Comparison of ENCODE assay signal across 10 cellular contexts in genomic region chr5:167565555-167565954, GRCh38.
DNase-seq lines count a peak whose midpoint lies in the region; ATAC-seq and TF ChIP-seq lines count a peak whose summit lies in the region.
"Had no signal": no experiment of that assay in that cellular context is flagged by ENCODE, and none has a peak within 500 bp of the region (broad histone marks: within the 10 kb centered on the region; RNA-seq: fewer than 3 reads in every experiment).

No MANE protein-coding gene starts in this region.

- H3K4me3 ChIP-seq in NB4 (ENCODE audit: low read depth, low read length) = no peak overlapping the region
- H3K4me3 ChIP-seq in colonic mucosa = no peak overlapping the region
- H3K4me3 ChIP-seq in osteoblast (ENCODE audit: insufficient read depth, low read length) = no peak overlapping the region

- no peaks in the 10 kb centered on the region for H4K20me1 ChIP-seq in osteoblast (ENCODE audit: insufficient read depth, low read length)

- intact Hi-C loops in colonic mucosa (cut with DNase I) = loop anchor here (10.0 kb wide), 1 partner anchor 301 kb away; no protein-coding TSS in a partner anchor

- H3K36me3 ChIP-seq in colonic mucosa = no peaks in the 10 kb centered on the region
- H3K36me3 ChIP-seq in osteoblast (ENCODE audit: insufficient read depth, low read length) = no peaks in the 10 kb centered on the region

- no peaks in the 10 kb centered on the region for H3K27me3 ChIP-seq in colonic mucosa
- no peaks in the 10 kb centered on the region for H3K27me3 ChIP-seq in osteoblast (ENCODE audit: insufficient read depth, low read length)

- ATAC-seq in HG03521 (IDR thresholded peaks at IDR 0.05; ENCODE audit: unreplicated experiment) (no peak), HG03354 (IDR thresholded peaks at IDR 0.05; ENCODE audit: poor library complexity, severe bottlenecking, unreplicated experiment) (no peak)
- no peak for ATAC-seq in activated naive CD4-positive, alpha-beta T cell treated with anti-CD3 and anti-CD28 coated beads, Interleukin-2, amount 50 U/mL, for 72 hours

- no peak for TF ChIP-seq POLR2A in NB4 (IDR thresholded peaks at IDR 0.05; ENCODE audit: extremely low read depth, insufficient read length)

- H3K9me3 Mint-ChIP-seq in activated naive CD4-positive, alpha-beta T cell treated with anti-CD3 and anti-CD28 coated beads, Interleukin-2, amount 50 U/mL, for 72 hours = peaks cover 4 to 11% of the 10 kb centered on the region in 2 donors

- H3K9me3 ChIP-seq in colonic mucosa = no peaks in the 10 kb centered on the region
- H3K9me3 ChIP-seq in osteoblast (ENCODE audit: low read depth, low read length) = no peaks in the 10 kb centered on the region

- peak; percentile 4 for DNase-seq in DMS 273 (lab: John Stamatoyannopoulos, UW; ENCODE audit: unreplicated experiment)
- no peak for DNase-seq in DMS 273 treated with DMSO at 0.1 percent for 48 hours (lab: John Stamatoyannopoulos, UW)
- peak; percentile 9 for DNase-seq in NB4 (ENCODE audit: low read depth)
- DNase-seq in colonic mucosa = no peak
- no peak for DNase-seq in osteoblast (ENCODE audit: insufficient read length, low spot score, missing footprints)
- DNase-seq in activated naive CD4-positive, alpha-beta T cell treated with anti-CD3 and anti-CD28 coated beads, Interleukin-2, amount 50 U/mL, for 72 hours (ENCODE audit: low spot score in 2 of 2) = no peak
- DNase-seq: activated CD8-positive, alpha-beta memory T cell treated with anti-CD3 and anti-CD28 coated beads, Interleukin-2, amount 50 U/mL, for 48 hours; occipital lobe had no signal

- no peak overlapping the region for H3K27ac ChIP-seq in colonic mucosa
- H3K27ac ChIP-seq in osteoblast (ENCODE audit: low read depth, low read length) = no peak overlapping the region

- H3K27ac Mint-ChIP-seq in activated naive CD4-positive, alpha-beta T cell treated with anti-CD3 and anti-CD28 coated beads, Interleukin-2, amount 50 U/mL, for 72 hours = no peak overlapping the region

- peak overlapping the region; percentile 15 for H3K4me2 ChIP-seq in osteoblast (ENCODE audit: insufficient read depth, low read length)

- H3K9ac ChIP-seq in colonic mucosa (ENCODE audit: low read depth in 2 of 2, low read length in 2 of 2) = no peak overlapping the region

- no peak overlapping the region for H2AFZ ChIP-seq in osteoblast (ENCODE audit: low read length)

- H3K4me1 ChIP-seq in colonic mucosa (no peaks in the 10 kb centered on the region), osteoblast (ENCODE audit: insufficient read depth, low read length) (no peaks in the 10 kb centered on the region)

- no peak for TF ChIP-seq CTCF in NB4 (IDR thresholded peaks at IDR 0.05; ENCODE audit: low read depth, low read length)
- peak; percentile 13 for TF ChIP-seq CTCF in colonic mucosa (IDR thresholded peaks at IDR 0.05)
- peak; percentile 45 for TF ChIP-seq CTCF in osteoblast (IDR thresholded peaks at IDR 0.05; ENCODE audit: extremely low read depth, low read depth, low read length)

- H3K36me3 Mint-ChIP-seq in activated naive CD4-positive, alpha-beta T cell treated with anti-CD3 and anti-CD28 coated beads, Interleukin-2, amount 50 U/mL, for 72 hours = no peaks in the 10 kb centered on the region

- no peaks in the 10 kb centered on the region for H3K79me2 ChIP-seq in osteoblast (ENCODE audit: insufficient read depth, low read length)

Comparison
In these comparisons a context has a peak if more than half of its experiments do, and no peak if none do; other contexts are left out.
1. DNase-seq: peak in DMS 273 (single experiment) and NB4 (single experiment); none in DMS 273 treated with DMSO at 0.1 percent for 48 hours (single experiment), colonic mucosa (single experiment), osteoblast (single experiment) and activated naive CD4-positive, alpha-beta T cell treated with anti-CD3 and anti-CD28 coated beads, Interleukin-2, amount 50 U/mL, for 72 hours (0 of 2).